In genomic region chr14:89855961-89856360, GRCh38 we compare ENCODE assay signal across 16 cellular contexts.
DNase-seq lines count a peak whose midpoint lies in the region; ATAC-seq and TF ChIP-seq lines count a peak whose summit lies in the region.
"Had no signal": no experiment of that assay in that cellular context is flagged by ENCODE, and none has a peak within 500 bp of the region (broad histone marks: within the 10 kb centered on the region; RNA-seq: fewer than 3 reads in every experiment).

No MANE protein-coding gene starts in this region.

- TF ChIP-seq CTCF in SK-N-SH (IDR thresholded peaks at IDR 0.05) (no peak), epithelial cell of esophagus (IDR thresholded peaks at IDR 0.05; ENCODE audit: insufficient read depth, low read depth, low read length, missing control alignments) (no peak)

- H3K4me3 Mint-ChIP-seq in activated CD4-positive, alpha-beta memory T cell treated with anti-CD3 and anti-CD28 coated beads for 36 hours = no peak overlapping the region
- H3K4me3 Mint-ChIP-seq: activated B cell treated with CpG ODN at 0.5 μM for 24 hours; activated naive CD8-positive, alpha-beta T cell treated with anti-CD3 and anti-CD28 coated beads for 36 hours; CD4-positive, CD25-positive, alpha-beta regulatory T cell; stimulated activated naive CD8-positive, alpha-beta T cell treated with anti-CD3 and anti-CD28 coated beads, Interleukin-15, amount 100 ng/mL, for 72 hours had no signal

- H3K27ac ChIP-seq in SK-N-SH (ENCODE audit: low read depth in 2 of 2, low read length in 1 of 2) = peak overlapping the region in 1 of 2 experiments; percentile 92; a peak in 3 of 4 replicates
- H3K27ac ChIP-seq: dorsolateral prefrontal cortex, SK-N-MC had no signal

- no peaks in the 10 kb centered on the region for H3K36me3 Mint-ChIP-seq in activated CD4-positive, alpha-beta memory T cell treated with anti-CD3 and anti-CD28 coated beads for 36 hours
- H3K36me3 Mint-ChIP-seq: activated naive CD8-positive, alpha-beta T cell treated with anti-CD3 and anti-CD28 coated beads for 36 hours had no signal

- TF ChIP-seq EP300 in SK-N-SH (IDR thresholded peaks at IDR 0.05; ENCODE audit: borderline replicate concordance in 1 of 2, low read depth in 1 of 2, low read length in 1 of 2) = peak in 1 of 2 experiments; percentile 74; a peak in 1 of 4 replicates

- H3K9me3 Mint-ChIP-seq in activated CD4-positive, alpha-beta memory T cell treated with anti-CD3 and anti-CD28 coated beads for 36 hours = no peaks in the 10 kb centered on the region
- H3K9me3 Mint-ChIP-seq: activated B cell treated with CpG ODN at 0.5 μM for 24 hours; activated naive CD8-positive, alpha-beta T cell treated with anti-CD3 and anti-CD28 coated beads for 36 hours had no signal

- no peak overlapping the region for H2AFZ ChIP-seq in SK-N-SH (ENCODE audit: low read depth)

- no peaks in the 10 kb centered on the region for H3K4me1 Mint-ChIP-seq in activated CD4-positive, alpha-beta memory T cell treated with anti-CD3 and anti-CD28 coated beads for 36 hours (ENCODE audit: low read depth)
- H3K4me1 Mint-ChIP-seq: activated B cell treated with CpG ODN at 0.5 μM for 24 hours; activated naive CD8-positive, alpha-beta T cell treated with anti-CD3 and anti-CD28 coated beads for 36 hours; CD4-positive, CD25-positive, alpha-beta regulatory T cell; stimulated activated naive CD8-positive, alpha-beta T cell treated with anti-CD3 and anti-CD28 coated beads, Interleukin-15, amount 100 ng/mL, for 72 hours had no signal

- no peaks in the 10 kb centered on the region for H3K36me3 ChIP-seq in SK-N-SH (replicated peaks in 1 of 2; ENCODE audit: control insufficient read depth in 1 of 2, insufficient read depth in 2 of 2, low read length in 1 of 2)

- POLR2A ChIA-PET in SK-N-SH (lab: Yijun Ruan, JAX) = no interaction called here
- POLR2A ChIA-PET in activated CD4-positive, alpha-beta memory T cell treated with anti-CD3 and anti-CD28 coated beads for 36 hours (lab: Charles Lee) = no interaction called here

- TF ChIP-seq POLR2A in GM18505 (IDR thresholded peaks at IDR 0.05; ENCODE audit: borderline replicate concordance, extremely low read depth, insufficient read depth, insufficient read length) = no peak

- intact Hi-C loops in activated CD4-positive, alpha-beta memory T cell treated with anti-CD3 and anti-CD28 coated beads for 36 hours (cut with micrococcal nuclease) = no loop called here

- no peaks in the 10 kb centered on the region for H3K9me3 ChIP-seq in SK-N-SH

- 50% methylated on average over 4 of the region's 4 CpGs for WGBS in SK-N-SH (ENCODE audit: low lambda C conversion rate)

- TF ChIP-seq RAD21 in SK-N-SH (IDR thresholded peaks at IDR 0.05; ENCODE audit: low read length) = no peak

- no peaks in the 10 kb centered on the region for H3K79me2 ChIP-seq in SK-N-SH (ENCODE audit: insufficient read depth)

- H3K4me3 ChIP-seq in SK-N-SH (ENCODE audit: low read depth in 2 of 2, low read length in 1 of 2) (no peak overlapping the region; a peak in 1 of 4 replicates), epithelial cell of esophagus (ENCODE audit: low read length) (no peak overlapping the region)
- H3K4me3 ChIP-seq: dorsolateral prefrontal cortex, SK-N-MC had no signal

- CTCF ChIA-PET in SK-N-SH (lab: Yijun Ruan, JAX) = no interaction called here
- CTCF ChIA-PET in activated CD4-positive, alpha-beta memory T cell treated with anti-CD3 and anti-CD28 coated beads for 36 hours (lab: Charles Lee) = interaction anchor here (1.3 kb wide), 1 partner anchor 829 kb away, joined by 4 read pairs; no protein-coding TSS in a partner anchor

- H3K9ac ChIP-seq in SK-N-SH = peak overlapping the region; percentile 19; the same call in 1 of the 2 replicates

- H3K4me1 ChIP-seq in SK-N-SH (ENCODE audit: control insufficient read depth in 1 of 2, insufficient read depth in 2 of 2, low read depth in 1 of 2, low read length in 1 of 2) = peaks cover 0 to 15% of the 10 kb centered on the region in 2 experiments

- no peaks in the 10 kb centered on the region for H3K27me3 ChIP-seq in SK-N-SH (ENCODE audit: insufficient read depth)
- H3K27me3 ChIP-seq: dorsolateral prefrontal cortex had no signal

- H3K27ac Mint-ChIP-seq in activated CD4-positive, alpha-beta memory T cell treated with anti-CD3 and anti-CD28 coated beads for 36 hours = no peak overlapping the region
- H3K27ac Mint-ChIP-seq: activated B cell treated with CpG ODN at 0.5 μM for 24 hours; activated naive CD8-positive, alpha-beta T cell treated with anti-CD3 and anti-CD28 coated beads for 36 hours; CD4-positive, CD25-positive, alpha-beta regulatory T cell; stimulated activated naive CD8-positive, alpha-beta T cell treated with anti-CD3 and anti-CD28 coated beads, Interleukin-15, amount 100 ng/mL, for 72 hours had no signal

- H4K20me1 ChIP-seq in SK-N-SH (ENCODE audit: insufficient read depth) = no peaks in the 10 kb centered on the region

- peaks cover 17% of the 10 kb centered on the region for H3F3A ChIP-seq in SK-N-SH (replicated peaks; ENCODE audit: insufficient read depth)

- no peaks in the 10 kb centered on the region for H3K27me3 Mint-ChIP-seq in activated CD4-positive, alpha-beta memory T cell treated with anti-CD3 and anti-CD28 coated beads for 36 hours
- H3K27me3 Mint-ChIP-seq: activated B cell treated with CpG ODN at 0.5 μM for 24 hours; activated naive CD8-positive, alpha-beta T cell treated with anti-CD3 and anti-CD28 coated beads for 36 hours; CD4-positive, CD25-positive, alpha-beta regulatory T cell; stimulated activated naive CD8-positive, alpha-beta T cell treated with anti-CD3 and anti-CD28 coated beads, Interleukin-15, amount 100 ng/mL, for 72 hours had no signal

- DNase-seq in Daoy (ENCODE audit: low read depth) (peak; percentile 27), SK-N-SH (no peak), epithelial cell of esophagus (ENCODE audit: low read depth) (peak; percentile 56), non-pigmented ciliary epithelial cell (ENCODE audit: low read depth) (peak; percentile 47), UCSD-AML1 (lab: John Stamatoyannopoulos, UW; ENCODE audit: unreplicated experiment) (no peak)
- no peak for DNase-seq in stimulated activated CD4-positive, alpha-beta T cell treated with anti-CD3 and anti-CD28 coated beads, Interleukin-4, amount 100 ng/mL, for 1 hour
- no peak for DNase-seq in activated CD4-positive, alpha-beta memory T cell treated with anti-CD3 and anti-CD28 coated beads for 36 hours
- DNase-seq: activated B cell treated with CpG ODN at 0.5 μM for 24 hours; activated naive CD8-positive, alpha-beta T cell treated with anti-CD3 and anti-CD28 coated beads for 36 hours; CD4-positive, CD25-positive, alpha-beta regulatory T cell; dorsolateral prefrontal cortex; glutamatergic neuron; left cardiac atrium; stimulated activated naive CD8-positive, alpha-beta T cell treated with anti-CD3 and anti-CD28 coated beads, Interleukin-15, amount 100 ng/mL, for 72 hours had no signal

- no peak for ATAC-seq in GM18505 (IDR thresholded peaks at IDR 0.05; ENCODE audit: unreplicated experiment)
- ATAC-seq: stimulated activated naive CD8-positive, alpha-beta T cell treated with anti-CD3 and anti-CD28 coated beads, Interleukin-15, amount 100 ng/mL, for 72 hours had no signal

- H3K9me2 ChIP-seq in SK-N-SH = no peaks in the 10 kb centered on the region

- peak overlapping the region; percentile 56; the same call in 1 of the 2 replicates for H3K4me2 ChIP-seq in SK-N-SH

TF ChIP-seq in SK-N-SH, 30 proteins besides CTCF, POLR2A, EP300 and RAD21 (continues in another document):
- TF ChIP-seq GABPA (IDR thresholded peaks at IDR 0.05; ENCODE audit: low read depth) (no peak), GATA2 (CRISPR knock-in tag; IDR thresholded peaks at IDR 0.05) (no peak), RFX5 (IDR thresholded peaks at IDR 0.05; ENCODE audit: low read length) (no peak), RXRA (IDR thresholded peaks at IDR 0.05; ENCODE audit: borderline replicate concordance, low read depth) (no peak), FOXM1 (IDR thresholded peaks at IDR 0.05; ENCODE audit: low read depth) (no peak), ELF1 (IDR thresholded peaks at IDR 0.05) (no peak), USF2 (IDR thresholded peaks at IDR 0.05; ENCODE audit: borderline replicate concordance, low read depth, low read length) (no peak), FOSL2 (IDR thresholded peaks at IDR 0.05; ENCODE audit: borderline replicate concordance, low read depth) (peak; percentile 62; the same call in 1 of the 2 replicates), SIN3A (IDR thresholded peaks at IDR 0.05; ENCODE audit: borderline replicate concordance, low read depth, low read length) (no peak), CHD2 (IDR thresholded peaks at IDR 0.05; ENCODE audit: low read length, partially characterized antibody) (no peak), SMC3 (IDR thresholded peaks at IDR 0.05; ENCODE audit: low read depth, low read length) (no peak), TEAD4 (IDR thresholded peaks at IDR 0.05; ENCODE audit: borderline replicate concordance, insufficient read depth) (peak; percentile 58; the same call in 1 of the 2 replicates), FOXJ3 (CRISPR knock-in tag; IDR thresholded peaks at IDR 0.05) (no peak), MEF2A (IDR thresholded peaks at IDR 0.05; ENCODE audit: borderline replicate concordance, low read depth) (peak; percentile 98), PBX3 (IDR thresholded peaks at IDR 0.05) (0 out of 2 replicates have a peak, but pooled peaks have one; percentile 40), JUND (IDR thresholded peaks at IDR 0.05) (peak; percentile 69), EZH2phosphoT487 (IDR thresholded peaks at IDR 0.05; ENCODE audit: borderline replicate concordance, low read depth) (no peak), MXI1 (IDR thresholded peaks at IDR 0.05; ENCODE audit: low read depth, low read length) (no peak)

Comparison
In these comparisons a context has a peak if more than half of its experiments do, and no peak if none do; other contexts are left out.
1. DNase-seq: peak in Daoy (single experiment), epithelial cell of esophagus (single experiment) and non-pigmented ciliary epithelial cell (single experiment); none in SK-N-SH (single experiment), stimulated activated CD4-positive, alpha-beta T cell treated with anti-CD3 and anti-CD28 coated beads, Interleukin-4, amount 100 ng/mL, for 1 hour (single experiment), activated CD4-positive, alpha-beta memory T cell treated with anti-CD3 and anti-CD28 coated beads for 36 hours (single experiment) and UCSD-AML1 (single experiment).